14 cellular contexts compared by ENCODE assay signal in the genomic region with DNA sequence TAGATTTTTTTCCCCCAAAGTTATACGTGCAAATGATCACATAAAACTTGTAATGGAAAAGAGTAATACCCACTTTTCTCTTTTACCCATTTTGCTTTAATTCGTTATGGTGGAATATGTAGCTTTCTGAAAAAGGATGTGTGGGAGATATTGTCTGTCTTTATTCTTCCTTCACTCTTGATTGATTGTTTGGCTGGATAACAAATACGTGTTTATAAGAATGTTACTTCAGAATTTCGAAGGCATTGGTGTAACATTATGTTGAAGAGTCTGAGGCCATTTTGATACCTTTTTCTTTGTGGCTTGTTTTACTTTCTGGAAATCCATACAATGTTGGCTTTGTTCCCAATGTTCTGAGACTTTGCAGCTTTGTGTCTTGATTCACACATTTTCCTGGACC.
"Had no signal": no experiment of that assay in that cellular context is flagged by ENCODE, and none has a peak within 500 bp of the region (broad histone marks: within the 10 kb centered on the region; RNA-seq: fewer than 3 reads in every experiment).

No MANE protein-coding gene starts in this region.

- H3K27ac Mint-ChIP-seq: nephron progenitor cell, progenitor cell of endocrine pancreas had no signal

- H3K27me3 ChIP-seq: esophagus squamous epithelium, gastroesophageal sphincter, ovary, tibial artery, upper lobe of left lung, uterus had no signal

- H3K27me3 Mint-ChIP-seq: progenitor cell of endocrine pancreas had no signal

- H3K4me1 ChIP-seq: gastroesophageal sphincter, uterus had no signal

- H3K36me3 ChIP-seq: esophagus squamous epithelium, ovary, tibial artery, upper lobe of left lung, uterus had no signal

- DNase-seq: esophagus squamous epithelium; foreskin fibroblast; naive thymus-derived CD4-positive, alpha-beta T cell; nephron progenitor cell; ovary; right cardiac atrium; stimulated activated CD4-positive, alpha-beta T cell treated with anti-CD3 and anti-CD28 coated beads, Interleukin-2, amount 100 ng/mL, for 48 hours; stimulated activated naive CD4-positive, alpha-beta T cell treated with Interleukin-2 at 50 U/mL for 16 hours; tibial artery; upper lobe of left lung; uterus had no signal

- H3K4me2 ChIP-seq: smooth muscle cell had no signal

- H3K9me3 ChIP-seq: ovary had no signal

- H3K27ac ChIP-seq: esophagus squamous epithelium, gastroesophageal sphincter, ovary, tibial artery, upper lobe of left lung, uterus had no signal

- ATAC-seq: gastroesophageal sphincter; naive thymus-derived CD4-positive, alpha-beta T cell; right cardiac atrium had no signal

- H3K4me3 ChIP-seq: esophagus squamous epithelium, gastroesophageal sphincter, ovary, smooth muscle cell, tibial artery, upper lobe of left lung, uterus had no signal

- H3K4me3 Mint-ChIP-seq: naive thymus-derived CD4-positive, alpha-beta T cell; nephron progenitor cell had no signal
